ENCODE assay signal across 2 cellular contexts in genomic region chr19:10812196-10812595, GRCh38.
TF ChIP-seq lines count a peak whose summit lies in the region.

No MANE protein-coding gene starts in this region.

TF ChIP-seq in SK-N-SH, 30 proteins besides CTCF, POLR2A, EP300 and RAD21 (continued from another document):
- TF ChIP-seq, protein P1, sequence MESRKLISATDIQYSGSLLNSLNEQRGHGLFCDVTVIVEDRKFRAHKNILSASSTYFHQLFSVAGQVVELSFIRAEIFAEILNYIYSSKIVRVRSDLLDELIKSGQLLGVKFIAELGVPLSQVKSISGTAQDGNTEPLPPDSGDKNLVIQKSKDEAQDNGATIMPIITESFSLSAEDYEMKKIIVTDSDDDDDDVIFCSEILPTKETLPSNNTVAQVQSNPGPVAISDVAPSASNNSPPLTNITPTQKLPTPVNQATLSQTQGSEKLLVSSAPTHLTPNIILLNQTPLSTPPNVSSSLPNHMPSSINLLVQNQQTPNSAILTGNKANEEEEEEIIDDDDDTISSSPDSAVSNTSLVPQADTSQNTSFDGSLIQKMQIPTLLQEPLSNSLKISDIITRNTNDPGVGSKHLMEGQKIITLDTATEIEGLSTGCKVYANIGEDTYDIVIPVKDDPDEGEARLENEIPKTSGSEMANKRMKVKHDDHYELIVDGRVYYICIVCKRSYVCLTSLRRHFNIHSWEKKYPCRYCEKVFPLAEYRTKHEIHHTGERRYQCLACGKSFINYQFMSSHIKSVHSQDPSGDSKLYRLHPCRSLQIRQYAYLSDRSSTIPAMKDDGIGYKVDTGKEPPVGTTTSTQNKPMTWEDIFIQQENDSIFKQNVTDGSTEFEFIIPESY (IDR thresholded peaks at IDR 0.05; ENCODE audit: borderline replicate concordance, low read depth) = no peak
- TF ChIP-seq PBX3 (IDR thresholded peaks at IDR 0.05) = no peak
- TF ChIP-seq MEF2A (IDR thresholded peaks at IDR 0.05; ENCODE audit: borderline replicate concordance, low read depth) = no peak
- TF ChIP-seq POLR2AphosphoS5 (IDR thresholded peaks at IDR 0.05; ENCODE audit: low read depth, low read length) = no peak
- no peak for TF ChIP-seq SMC3 (IDR thresholded peaks at IDR 0.05; ENCODE audit: low read depth, low read length)
- TF ChIP-seq, protein P2, sequence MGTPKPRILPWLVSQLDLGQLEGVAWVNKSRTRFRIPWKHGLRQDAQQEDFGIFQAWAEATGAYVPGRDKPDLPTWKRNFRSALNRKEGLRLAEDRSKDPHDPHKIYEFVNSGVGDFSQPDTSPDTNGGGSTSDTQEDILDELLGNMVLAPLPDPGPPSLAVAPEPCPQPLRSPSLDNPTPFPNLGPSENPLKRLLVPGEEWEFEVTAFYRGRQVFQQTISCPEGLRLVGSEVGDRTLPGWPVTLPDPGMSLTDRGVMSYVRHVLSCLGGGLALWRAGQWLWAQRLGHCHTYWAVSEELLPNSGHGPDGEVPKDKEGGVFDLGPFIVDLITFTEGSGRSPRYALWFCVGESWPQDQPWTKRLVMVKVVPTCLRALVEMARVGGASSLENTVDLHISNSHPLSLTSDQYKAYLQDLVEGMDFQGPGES (IDR thresholded peaks at IDR 0.05; ENCODE audit: low read depth, low read length) = no peak
- TF ChIP-seq, protein P3, sequence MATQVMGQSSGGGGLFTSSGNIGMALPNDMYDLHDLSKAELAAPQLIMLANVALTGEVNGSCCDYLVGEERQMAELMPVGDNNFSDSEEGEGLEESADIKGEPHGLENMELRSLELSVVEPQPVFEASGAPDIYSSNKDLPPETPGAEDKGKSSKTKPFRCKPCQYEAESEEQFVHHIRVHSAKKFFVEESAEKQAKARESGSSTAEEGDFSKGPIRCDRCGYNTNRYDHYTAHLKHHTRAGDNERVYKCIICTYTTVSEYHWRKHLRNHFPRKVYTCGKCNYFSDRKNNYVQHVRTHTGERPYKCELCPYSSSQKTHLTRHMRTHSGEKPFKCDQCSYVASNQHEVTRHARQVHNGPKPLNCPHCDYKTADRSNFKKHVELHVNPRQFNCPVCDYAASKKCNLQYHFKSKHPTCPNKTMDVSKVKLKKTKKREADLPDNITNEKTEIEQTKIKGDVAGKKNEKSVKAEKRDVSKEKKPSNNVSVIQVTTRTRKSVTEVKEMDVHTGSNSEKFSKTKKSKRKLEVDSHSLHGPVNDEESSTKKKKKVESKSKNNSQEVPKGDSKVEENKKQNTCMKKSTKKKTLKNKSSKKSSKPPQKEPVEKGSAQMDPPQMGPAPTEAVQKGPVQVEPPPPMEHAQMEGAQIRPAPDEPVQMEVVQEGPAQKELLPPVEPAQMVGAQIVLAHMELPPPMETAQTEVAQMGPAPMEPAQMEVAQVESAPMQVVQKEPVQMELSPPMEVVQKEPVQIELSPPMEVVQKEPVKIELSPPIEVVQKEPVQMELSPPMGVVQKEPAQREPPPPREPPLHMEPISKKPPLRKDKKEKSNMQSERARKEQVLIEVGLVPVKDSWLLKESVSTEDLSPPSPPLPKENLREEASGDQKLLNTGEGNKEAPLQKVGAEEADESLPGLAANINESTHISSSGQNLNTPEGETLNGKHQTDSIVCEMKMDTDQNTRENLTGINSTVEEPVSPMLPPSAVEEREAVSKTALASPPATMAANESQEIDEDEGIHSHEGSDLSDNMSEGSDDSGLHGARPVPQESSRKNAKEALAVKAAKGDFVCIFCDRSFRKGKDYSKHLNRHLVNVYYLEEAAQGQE (IDR thresholded peaks at IDR 0.05; ENCODE audit: low read depth, low read length) = no peak
- TF ChIP-seq RXRA (IDR thresholded peaks at IDR 0.05; ENCODE audit: borderline replicate concordance, low read depth) = no peak

TF ChIP-seq in SK-N-SH treated with all-trans-retinoic acid at 6 μM for 48 hours, 23 proteins besides CTCF, POLR2A, EP300 and RAD21 (continued from another document):
- TF ChIP-seq, protein P4, sequence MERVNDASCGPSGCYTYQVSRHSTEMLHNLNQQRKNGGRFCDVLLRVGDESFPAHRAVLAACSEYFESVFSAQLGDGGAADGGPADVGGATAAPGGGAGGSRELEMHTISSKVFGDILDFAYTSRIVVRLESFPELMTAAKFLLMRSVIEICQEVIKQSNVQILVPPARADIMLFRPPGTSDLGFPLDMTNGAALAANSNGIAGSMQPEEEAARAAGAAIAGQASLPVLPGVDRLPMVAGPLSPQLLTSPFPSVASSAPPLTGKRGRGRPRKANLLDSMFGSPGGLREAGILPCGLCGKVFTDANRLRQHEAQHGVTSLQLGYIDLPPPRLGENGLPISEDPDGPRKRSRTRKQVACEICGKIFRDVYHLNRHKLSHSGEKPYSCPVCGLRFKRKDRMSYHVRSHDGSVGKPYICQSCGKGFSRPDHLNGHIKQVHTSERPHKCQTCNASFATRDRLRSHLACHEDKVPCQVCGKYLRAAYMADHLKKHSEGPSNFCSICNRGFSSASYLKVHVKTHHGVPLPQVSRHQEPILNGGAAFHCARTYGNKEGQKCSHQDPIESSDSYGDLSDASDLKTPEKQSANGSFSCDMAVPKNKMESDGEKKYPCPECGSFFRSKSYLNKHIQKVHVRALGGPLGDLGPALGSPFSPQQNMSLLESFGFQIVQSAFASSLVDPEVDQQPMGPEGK (CRISPR knock-in tag; IDR thresholded peaks at IDR 0.05; ENCODE audit: borderline replicate concordance) = no peak
- TF ChIP-seq TSHZ2 (CRISPR knock-in tag; IDR thresholded peaks at IDR 0.05) (no peak), OSR1 (CRISPR knock-in tag; IDR thresholded peaks at IDR 0.05) (no peak), ZNF70 (CRISPR knock-in tag; IDR thresholded peaks at IDR 0.05) (no peak), ESRRG (CRISPR knock-in tag; IDR thresholded peaks at IDR 0.05) (no peak), ISL1 (CRISPR knock-in tag; IDR thresholded peaks at IDR 0.05) (no peak), TCF4 (CRISPR knock-in tag; IDR thresholded peaks at IDR 0.05; ENCODE audit: borderline replicate concordance) (no peak), ZNF8 (CRISPR knock-in tag; IDR thresholded peaks at IDR 0.05) (no peak), CSDC2 (CRISPR knock-in tag; IDR thresholded peaks at IDR 0.05) (no peak), RARB (CRISPR knock-in tag; IDR thresholded peaks at IDR 0.05) (no peak), ZFP3 (CRISPR knock-in tag; IDR thresholded peaks at IDR 0.05) (no peak), ZNF565 (CRISPR knock-in tag; conservative IDR thresholded peaks at IDR 0.05; ENCODE audit: low read depth) (no peak)
TF ChIP-seq in SK-N-SH treated with all-trans-retinoic acid at 6 μM for 48 hours: peak in this region for 0.
